ENCODE assay signal across 1 cellular context in the genomic region with DNA sequence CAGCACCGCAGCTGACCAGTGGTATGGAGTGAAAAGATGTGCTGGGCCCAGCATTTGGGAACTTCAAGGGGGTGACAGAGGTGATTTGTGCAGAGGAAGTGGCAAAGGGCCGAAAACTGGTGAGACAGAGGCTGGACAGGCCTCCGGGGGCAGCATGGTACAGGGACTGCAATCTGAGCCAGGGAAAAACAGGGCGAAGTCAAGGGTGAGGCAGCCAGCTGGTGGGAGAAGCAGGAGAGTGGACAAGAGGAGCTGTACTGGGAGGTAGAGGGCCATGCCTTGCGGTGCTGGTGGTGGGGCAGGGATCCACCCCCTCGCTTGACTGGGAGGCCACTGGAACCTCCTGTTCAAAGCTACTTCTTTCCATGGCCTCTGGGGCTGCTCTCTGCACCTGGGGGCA.
TF ChIP-seq lines count a peak whose summit lies in the region.

No MANE protein-coding gene starts in this region.

TF ChIP-seq in SK-N-SH treated with all-trans-retinoic acid at 6 μM for 48 hours, 23 proteins besides CTCF, POLR2A, EP300 and RAD21 (continued from another document):
- TF ChIP-seq, protein P1, sequence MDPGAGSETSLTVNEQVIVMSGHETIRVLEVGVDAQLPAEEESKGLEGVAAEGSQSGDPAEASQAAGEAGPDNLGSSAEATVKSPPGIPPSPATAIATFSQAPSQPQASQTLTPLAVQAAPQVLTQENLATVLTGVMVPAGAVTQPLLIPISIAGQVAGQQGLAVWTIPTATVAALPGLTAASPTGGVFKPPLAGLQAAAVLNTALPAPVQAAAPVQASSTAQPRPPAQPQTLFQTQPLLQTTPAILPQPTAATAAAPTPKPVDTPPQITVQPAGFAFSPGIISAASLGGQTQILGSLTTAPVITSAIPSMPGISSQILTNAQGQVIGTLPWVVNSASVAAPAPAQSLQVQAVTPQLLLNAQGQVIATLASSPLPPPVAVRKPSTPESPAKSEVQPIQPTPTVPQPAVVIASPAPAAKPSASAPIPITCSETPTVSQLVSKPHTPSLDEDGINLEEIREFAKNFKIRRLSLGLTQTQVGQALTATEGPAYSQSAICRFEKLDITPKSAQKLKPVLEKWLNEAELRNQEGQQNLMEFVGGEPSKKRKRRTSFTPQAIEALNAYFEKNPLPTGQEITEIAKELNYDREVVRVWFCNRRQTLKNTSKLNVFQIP (CRISPR knock-in tag; IDR thresholded peaks at IDR 0.05; ENCODE audit: borderline replicate concordance, low read depth) = no peak
TF ChIP-seq in SK-N-SH treated with all-trans-retinoic acid at 6 μM for 48 hours: peak in this region for 0.
